In genomic region chr5:77326986-77327734, GRCh38 we compare ENCODE assay signal across 15 cellular contexts.
A peak's percentile ranks its signal among the peaks of the same experiment; 100 is the strongest.
DNase-seq lines count a peak whose midpoint lies in the region; ATAC-seq and TF ChIP-seq lines count a peak whose summit lies in the region.
"Had no signal": no experiment of that assay in that cellular context is flagged by ENCODE, and none has a peak within 500 bp of the region (broad histone marks: within the 10 kb centered on the region; RNA-seq: fewer than 3 reads in every experiment).

No MANE protein-coding gene starts in this region.

- H3K27me3 ChIP-seq in Caco-2 (replicated peaks; ENCODE audit: control insufficient read depth, insufficient read depth, low read length) (no peaks in the 10 kb centered on the region), thoracic aorta (replicated peaks; ENCODE audit: insufficient read depth) (no peaks in the 10 kb centered on the region)
- H3K27me3 ChIP-seq: BE2C had no signal

- intact Hi-C loops in Caco-2 (cut with micrococcal nuclease; ENCODE audit: unreplicated experiment) = no loop called here
- intact Hi-C loops in natural killer cell (cut with micrococcal nuclease) = no loop called here

- H3K27me3 Mint-ChIP-seq in Caco-2 (ENCODE audit: insufficient read depth, unreplicated experiment) = no peaks in the 10 kb centered on the region
- H3K27me3 Mint-ChIP-seq in nephron progenitor cell (ENCODE audit: low read depth, poor library complexity) = peaks cover 6% of the 10 kb centered on the region
- peaks cover 9 to 32% of the 10 kb centered on the region in 2 donors for H3K27me3 Mint-ChIP-seq in natural killer cell (ENCODE audit: low read depth in 2 of 2)

- H3K9me3 Mint-ChIP-seq in Caco-2 (ENCODE audit: unreplicated experiment) = no peaks in the 10 kb centered on the region
- no peaks in the 10 kb centered on the region for H3K9me3 Mint-ChIP-seq in nephron progenitor cell
- no peaks in the 10 kb centered on the region for H3K9me3 Mint-ChIP-seq in natural killer cell
- H3K9me3 Mint-ChIP-seq: CD14-positive monocyte; CD8-positive, alpha-beta T cell had no signal

- H3K27ac Mint-ChIP-seq in Caco-2 (ENCODE audit: unreplicated experiment) (peak overlapping the region; percentile 48), nephron progenitor cell (peak overlapping the region; percentile 65), natural killer cell (no peak overlapping the region)
- H3K27ac Mint-ChIP-seq: CD14-positive monocyte; CD8-positive, alpha-beta T cell had no signal

- H3K4me1 Mint-ChIP-seq in Caco-2 (ENCODE audit: low read depth, unreplicated experiment) (peaks cover 15% of the 10 kb centered on the region), nephron progenitor cell (peaks cover 5% of the 10 kb centered on the region), natural killer cell (no peaks in the 10 kb centered on the region)
- H3K4me1 Mint-ChIP-seq: CD14-positive monocyte had no signal

- no TSS peak for BruUV-seq in Caco-2 (replicated peaks; lab: Mats Ljungman, UMichigan)

- ATAC-seq in thoracic aorta (ENCODE audit: insufficient number of reproducible peaks, low FRiP score, low read depth) = no peak
- no peak for ATAC-seq in natural killer cell
- ATAC-seq: CD8-positive, alpha-beta T cell had no signal

- H3K27ac ChIP-seq in thoracic aorta = peak overlapping the region; percentile 4 to 63

- TF ChIP-seq CTCF in Caco-2 (IDR thresholded peaks at IDR 0.05; ENCODE audit: insufficient read depth in 1 of 2, low read depth in 1 of 2, low read length in 1 of 2, severe bottlenecking in 1 of 2, unreplicated experiment in 1 of 2) (no peak), nephron progenitor cell (IDR thresholded peaks at IDR 0.05) (no peak), thoracic aorta (IDR thresholded peaks at IDR 0.05) (no peak), natural killer cell (IDR thresholded peaks at IDR 0.05) (no peak)

- peaks cover 6% of the 10 kb centered on the region; the same call in 1 of the 2 replicates for H3K4me1 ChIP-seq in Caco-2
- peaks cover 30 to 46% of the 10 kb centered on the region in 2 donors for H3K4me1 ChIP-seq in thoracic aorta (ENCODE audit: control insufficient read depth in 1 of 2, low read depth in 2 of 2)
- H3K4me1 ChIP-seq: BE2C had no signal

- H3K4me3 ChIP-seq in Caco-2 (ENCODE audit: low read depth, low read length) (no peak overlapping the region), thoracic aorta (no peak overlapping the region)

- DNase-seq in Caco-2 (no peak), NCI-H69 (lab: John Stamatoyannopoulos, UW) (peak; percentile 64), nephron progenitor cell (no peak), thoracic aorta (ENCODE audit: low spot score) (no peak), NCI-H1694 treated with DMSO at 0.1 percent for 48 hours (lab: John Stamatoyannopoulos, UW) (no peak), natural killer cell (no peak)
- no peak for DNase-seq in stimulated activated CD4-positive, alpha-beta T cell treated with anti-CD3 and anti-CD28 coated beads, Interleukin-4, amount 100 ng/mL, for 4 hours
- DNase-seq: BE2C; CD8-positive, alpha-beta T cell; COR-L47; DND-41; GDM1; HCEC 1CT; IMR-90 had no signal

- POLR2A ChIA-PET in Caco-2 (lab: Charles Lee) = no interaction called here

- H3K36me3 ChIP-seq in Caco-2 (ENCODE audit: control insufficient read depth, insufficient read depth, low read length) (no peaks in the 10 kb centered on the region), thoracic aorta (no peaks in the 10 kb centered on the region)
- H3K36me3 ChIP-seq: BE2C had no signal

- CTCF ChIA-PET in Caco-2 (lab: Charles Lee) = no interaction called here

- no peaks in the 10 kb centered on the region for H3K9me3 ChIP-seq in Caco-2
- H3K9me3 ChIP-seq in thoracic aorta = no peaks in the 10 kb centered on the region
- H3K9me3 ChIP-seq: BE2C had no signal

- H3K36me3 Mint-ChIP-seq in Caco-2 (ENCODE audit: insufficient read depth, unreplicated experiment) (no peaks in the 10 kb centered on the region), nephron progenitor cell (ENCODE audit: low read depth) (no peaks in the 10 kb centered on the region), natural killer cell (no peaks in the 10 kb centered on the region)
- H3K36me3 Mint-ChIP-seq: CD14-positive monocyte; CD8-positive, alpha-beta T cell had no signal

- H3K4me3 Mint-ChIP-seq in Caco-2 (ENCODE audit: unreplicated experiment) = no peak overlapping the region
- H3K4me3 Mint-ChIP-seq in nephron progenitor cell = no peak overlapping the region
- H3K4me3 Mint-ChIP-seq in natural killer cell = no peak overlapping the region
- H3K4me3 Mint-ChIP-seq: CD14-positive monocyte; CD8-positive, alpha-beta T cell had no signal

Comparison
In these comparisons a context has a peak if more than half of its experiments do, and no peak if none do; other contexts are left out.
1. H3K27ac Mint-ChIP-seq: peak in Caco-2 (single experiment) and nephron progenitor cell (single experiment); none in natural killer cell (0 of 2).